8 cellular contexts compared by ENCODE assay signal in the genomic region with DNA sequence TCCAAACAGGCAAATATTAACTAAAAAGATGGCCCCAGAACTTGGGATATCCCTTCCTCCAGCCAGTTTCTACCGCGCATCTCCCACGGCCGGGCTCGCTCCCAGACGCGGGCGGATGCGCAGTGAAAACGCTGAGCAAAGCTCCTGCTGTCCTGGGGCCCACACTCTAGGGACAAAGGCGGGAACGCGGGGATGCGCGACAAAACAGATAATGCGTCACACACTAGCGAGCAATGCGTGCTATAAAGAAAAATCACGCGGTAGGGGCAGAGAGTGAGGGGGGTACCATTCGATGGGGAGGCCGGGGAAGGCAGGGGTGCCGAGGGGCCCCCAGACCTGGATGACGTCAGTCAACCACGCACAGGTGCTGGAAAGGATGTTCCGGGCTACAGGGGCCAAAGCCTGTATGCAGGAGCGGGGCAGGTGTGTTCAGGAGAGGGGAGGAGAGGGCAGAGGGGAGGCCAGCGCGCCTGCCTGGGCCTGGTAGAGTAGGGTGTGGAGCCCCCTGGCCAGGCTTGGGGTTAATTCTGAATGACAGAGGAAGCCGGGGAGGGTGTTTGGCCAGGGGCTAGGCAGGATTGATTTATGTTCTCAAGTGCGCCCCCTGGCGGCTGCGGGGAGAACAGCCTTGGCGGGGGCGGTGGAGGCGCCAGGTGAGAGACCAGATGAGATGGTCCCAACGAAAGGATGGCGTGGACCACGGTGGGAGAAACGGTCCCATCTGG. TPM values are rescaled to one million over a fixed set of nuclear protein-coding genes. Genes with fewer than 3 reads are reported as not detected.
DNase-seq lines count a peak whose midpoint lies in the region; ATAC-seq, FAIRE-seq and TF ChIP-seq lines count a peak whose summit lies in the region.

No MANE protein-coding gene starts in this region.

- H3K27me3 ChIP-seq in CD4-positive, alpha-beta T cell (ENCODE audit: control insufficient read depth, insufficient read depth, low read length), result peaks cover 3% of the 10 kb centered on the region

- peaks cover 5% of the 10 kb centered on the region for H3K4me1 Mint-ChIP-seq in CD4-positive, alpha-beta T cell (ENCODE audit: low read depth)
- peaks cover 9% of the 10 kb centered on the region for H3K4me1 Mint-ChIP-seq in activated CD8-positive, alpha-beta memory T cell treated with anti-CD3 and anti-CD28 coated beads, Interleukin-2, amount 10 ng/mL, durations not matched to agents 7 days and 5 days

- H3K9me3 Mint-ChIP-seq in CD4-positive, alpha-beta T cell, result no peaks in the 10 kb centered on the region
- H3K9me3 Mint-ChIP-seq in activated CD8-positive, alpha-beta memory T cell treated with anti-CD3 and anti-CD28 coated beads, Interleukin-2, amount 10 ng/mL, durations not matched to agents 7 days and 5 days (ENCODE audit: low read depth), result no peaks in the 10 kb centered on the region

- intact Hi-C loops in CD4-positive, alpha-beta T cell (cut with DNase I, micrococcal nuclease), result loop anchor here (5.0 kb wide), 2 partner anchors 63 to 73 kb away; no protein-coding TSS in a partner anchor

- H3K4me3 Mint-ChIP-seq in CD4-positive, alpha-beta T cell, result no peak overlapping the region
- H3K4me3 Mint-ChIP-seq in activated CD8-positive, alpha-beta memory T cell treated with anti-CD3 and anti-CD28 coated beads, Interleukin-2, amount 10 ng/mL, durations not matched to agents 7 days and 5 days, result no peak overlapping the region

- ATAC-seq in CD4-positive, alpha-beta T cell (ENCODE audit: poor library complexity), result peak; percentile 54
- peak; percentile 63 for ATAC-seq in activated CD8-positive, alpha-beta memory T cell treated with anti-CD3 and anti-CD28 coated beads, Interleukin-2, amount 10 ng/mL, durations not matched to agents 7 days and 5 days
- ATAC-seq in esophagus mucosa, result peak; percentile 31

- H3K27ac Mint-ChIP-seq in CD4-positive, alpha-beta T cell, result no peak overlapping the region
- H3K27ac Mint-ChIP-seq in activated CD8-positive, alpha-beta memory T cell treated with anti-CD3 and anti-CD28 coated beads, Interleukin-2, amount 10 ng/mL, durations not matched to agents 7 days and 5 days, result no peak overlapping the region

- no peak overlapping the region for H3K4me3 ChIP-seq in retinal pigment epithelial cell (ENCODE audit: low read length)

- H3K27me3 Mint-ChIP-seq in CD4-positive, alpha-beta T cell, result peaks cover 43% of the 10 kb centered on the region
- H3K27me3 Mint-ChIP-seq in activated CD8-positive, alpha-beta memory T cell treated with anti-CD3 and anti-CD28 coated beads, Interleukin-2, amount 10 ng/mL, durations not matched to agents 7 days and 5 days, result peaks cover 78% of the 10 kb centered on the region

- no peak for FAIRE-seq in HTR-8/SVneo (lab: Jason Lieb, UNC)

- POLR2A ChIA-PET in CD4-positive, alpha-beta T cell (lab: Charles Lee), result interaction anchor here (1.0 kb wide), 1 partner anchor 203 kb away, joined by 3 read pairs; no protein-coding TSS in a partner anchor

- no peak overlapping the region for H3K27ac ChIP-seq in CD4-positive, alpha-beta T cell (ENCODE audit: low read depth, low read length)

- CTCF ChIA-PET in CD4-positive, alpha-beta T cell (lab: Charles Lee), result interaction anchor here (1.1 to 1.6 kb wide), 3 partner anchors 26 to 138 kb away, joined by 3 to 4 read pairs (median 4); no protein-coding TSS in a partner anchor
- CTCF ChIA-PET in activated CD8-positive, alpha-beta memory T cell treated with anti-CD3 and anti-CD28 coated beads, Interleukin-2, amount 10 ng/mL, durations not matched to agents 7 days and 5 days (lab: Charles Lee), result interaction anchor here (0.7 to 4.1 kb wide), 17 partner anchors 12 to 202 kb away, joined by 3 to 73 read pairs (median 5); no protein-coding TSS in a partner anchor

- H3K36me3 Mint-ChIP-seq in CD4-positive, alpha-beta T cell (ENCODE audit: low read depth), result no peaks in the 10 kb centered on the region
- H3K36me3 Mint-ChIP-seq in activated CD8-positive, alpha-beta memory T cell treated with anti-CD3 and anti-CD28 coated beads, Interleukin-2, amount 10 ng/mL, durations not matched to agents 7 days and 5 days, result peaks cover 2% of the 10 kb centered on the region

- peak; percentile 49 to 76 (median 60) for DNase-seq in CD4-positive, alpha-beta T cell
- DNase-seq in HTR-8/SVneo (ENCODE audit: insufficient read length, low spot score) (peak; percentile 50), retinal pigment epithelial cell (ENCODE audit: low read depth) (no peak), NCI-H226 (no peak), NCI-H2029 (lab: John Stamatoyannopoulos, UW) (no peak), DMS 273 (lab: John Stamatoyannopoulos, UW; ENCODE audit: unreplicated experiment) (no peak)
- peak; percentile 80 for DNase-seq in activated CD8-positive, alpha-beta memory T cell treated with anti-CD3 and anti-CD28 coated beads, Interleukin-2, amount 10 ng/mL, durations not matched to agents 7 days and 5 days

- peak; percentile 94 for TF ChIP-seq CTCF in CD4-positive, alpha-beta T cell (IDR thresholded peaks at IDR 0.05)
- TF ChIP-seq CTCF in retinal pigment epithelial cell (conservative IDR thresholded peaks at IDR 0.05; ENCODE audit: low read depth, low read length), result peak; percentile 81

- H3K9me3 ChIP-seq in CD4-positive, alpha-beta T cell (ENCODE audit: control insufficient read depth, low read length), result peaks cover 5% of the 10 kb centered on the region

RNA-seq across cellular contexts. Expression of a gene that starts 14.9 kb away (rescaled TPM):
- total RNA-seq in CD4-positive, alpha-beta T cell, result 10 to 100 TPM; 19.8 to 21.5 TPM
- total RNA-seq in activated CD8-positive, alpha-beta memory T cell treated with anti-CD3 and anti-CD28 coated beads, Interleukin-2, amount 10 ng/mL, durations not matched to agents 7 days and 5 days, result 100 to 1,000 TPM in 1 of 2 experiments, 10 to 100 TPM in 1; 65.1 to 115 TPM
- 7.3 TPM for total RNA-seq in esophagus mucosa

Comparison
In these comparisons a context has a peak if more than half of its experiments do, and no peak if none do; other contexts are left out.
1. DNase-seq: peak in CD4-positive, alpha-beta T cell (10 of 10), HTR-8/SVneo (single experiment) and activated CD8-positive, alpha-beta memory T cell treated with anti-CD3 and anti-CD28 coated beads, Interleukin-2, amount 10 ng/mL, durations not matched to agents 7 days and 5 days (single experiment); none in retinal pigment epithelial cell (single experiment), NCI-H226 (single experiment), NCI-H2029 (single experiment) and DMS 273 (single experiment).
2. Peak in every context shown above with its lines, with median percentiles within 50 percentile points of each other: ATAC-seq.